33 cellular contexts compared by ENCODE assay signal in genomic region chr7:151016505-151016904, GRCh38. TPM values are rescaled to one million over a fixed set of nuclear protein-coding genes. Genes with fewer than 3 reads are reported as not detected.
DNase-seq lines count a peak whose midpoint lies in the region; ATAC-seq, FAIRE-seq and TF ChIP-seq lines count a peak whose summit lies in the region.
"Had no signal": no experiment of that assay in that cellular context is flagged by ENCODE, and none has a peak within 500 bp of the region (broad histone marks: within the 10 kb centered on the region; RNA-seq: fewer than 3 reads in every experiment).

No MANE protein-coding gene starts in this region.

- POLR2A ChIA-PET in activated CD4-positive, alpha-beta T cell treated with anti-CD3 and anti-CD28 coated beads, Interleukin-2, amount 10 ng/mL, durations not matched to agents 7 days and 5 days (lab: Charles Lee): no interaction called here
- POLR2A ChIA-PET in CD8-positive, alpha-beta memory T cell (lab: Charles Lee): interaction anchor here (3.9 kb wide), 1 partner anchor 8 kb away, joined by 17 read pairs; no protein-coding TSS in a partner anchor
- POLR2A ChIA-PET in K562 (lab: Yijun Ruan, JAX): interaction anchor here (1.0 to 4.8 kb wide), 4 partner anchors 9 to 71 kb away, joined by 3 to 33 read pairs (median 6); partner anchors contain the start of gene ABCB8

- in situ Hi-C loops in K562 (cut with MboI): no loop called here

- no peaks in the 10 kb centered on the region for H3K9me1 ChIP-seq in K562 (ENCODE audit: control insufficient read depth, insufficient read depth, low read length)

- H3K36me3 Mint-ChIP-seq in activated CD4-positive, alpha-beta T cell treated with anti-CD3 and anti-CD28 coated beads, Interleukin-2, amount 10 ng/mL, durations not matched to agents 7 days and 5 days (ENCODE audit: low read depth): peaks cover 23% of the 10 kb centered on the region
- peaks cover 16% of the 10 kb centered on the region for H3K36me3 Mint-ChIP-seq in activated CD4-positive, alpha-beta T cell treated with anti-CD3 and anti-CD28 coated beads, Interleukin-2, amount 10 ng/mL, durations not matched to agents 24 days and 14 days (ENCODE audit: low read depth)
- peaks cover 0 to 2% (median 0%) of the 10 kb centered on the region in 3 donors for H3K36me3 Mint-ChIP-seq in CD8-positive, alpha-beta memory T cell
- H3K36me3 Mint-ChIP-seq in stimulated activated effector memory CD8-positive, alpha-beta T cell treated with anti-CD3 and anti-CD28 coated beads, Interleukin-12 subunit alpha, Interleukin-12 subunit beta, amount 100 ng/mL, for 72 hours: peaks cover 39% of the 10 kb centered on the region

- H3K36me3 ChIP-seq in CD8-positive, alpha-beta memory T cell (ENCODE audit: insufficient read depth, low read length): no peaks in the 10 kb centered on the region
- peaks cover 40% of the 10 kb centered on the region; the same call in 2 of the 3 replicates for H3K36me3 ChIP-seq in K562 (ENCODE audit: control insufficient read depth, insufficient read depth, low read length)
- no peaks in the 10 kb centered on the region for H3K36me3 ChIP-seq in breast epithelium
- H3K36me3 ChIP-seq: prostate gland had no signal

- H3K27me3 ChIP-seq in CD8-positive, alpha-beta memory T cell (ENCODE audit: insufficient read depth, low read length, poor library complexity, severe bottlenecking): no peaks in the 10 kb centered on the region
- H3K27me3 ChIP-seq in K562 (ENCODE audit: control insufficient read depth in 2 of 2, insufficient read depth in 2 of 2, low read length in 2 of 2) (no peaks in the 10 kb centered on the region; a peak in 1 of 5 replicates), breast epithelium (peaks cover 9 to 55% of the 10 kb centered on the region in 2 donors)

- H3K9me3 Mint-ChIP-seq in activated CD4-positive, alpha-beta T cell treated with anti-CD3 and anti-CD28 coated beads, Interleukin-2, amount 10 ng/mL, durations not matched to agents 7 days and 5 days: no peaks in the 10 kb centered on the region
- no peaks in the 10 kb centered on the region for H3K9me3 Mint-ChIP-seq in activated CD4-positive, alpha-beta T cell treated with anti-CD3 and anti-CD28 coated beads, Interleukin-2, amount 10 ng/mL, durations not matched to agents 24 days and 14 days
- H3K9me3 Mint-ChIP-seq in CD8-positive, alpha-beta memory T cell: peaks cover 0 to 1% (median 0%) of the 10 kb centered on the region in 5 donors
- no peaks in the 10 kb centered on the region for H3K9me3 Mint-ChIP-seq in stimulated activated effector memory CD8-positive, alpha-beta T cell treated with anti-CD3 and anti-CD28 coated beads, Interleukin-12 subunit alpha, Interleukin-12 subunit beta, amount 100 ng/mL, for 72 hours

- H3K4me2 ChIP-seq in K562 (ENCODE audit: insufficient read depth, low read length): no peak overlapping the region
- H3K4me2 ChIP-seq: PC-9 had no signal

- H3K27ac Mint-ChIP-seq in activated CD4-positive, alpha-beta T cell treated with anti-CD3 and anti-CD28 coated beads, Interleukin-2, amount 10 ng/mL, durations not matched to agents 7 days and 5 days: peak overlapping the region; percentile 58
- no peak overlapping the region for H3K27ac Mint-ChIP-seq in activated CD4-positive, alpha-beta T cell treated with anti-CD3 and anti-CD28 coated beads, Interleukin-2, amount 10 ng/mL, durations not matched to agents 24 days and 14 days
- peak overlapping the region in 5 of 8 donors; percentile 72 to 100 (median 93) for H3K27ac Mint-ChIP-seq in CD8-positive, alpha-beta memory T cell
- peak overlapping the region; percentile 48 for H3K27ac Mint-ChIP-seq in stimulated activated effector memory CD8-positive, alpha-beta T cell treated with anti-CD3 and anti-CD28 coated beads, Interleukin-12 subunit alpha, Interleukin-12 subunit beta, amount 100 ng/mL, for 72 hours

- peaks cover 75% of the 10 kb centered on the region for H3K4me1 Mint-ChIP-seq in activated CD4-positive, alpha-beta T cell treated with anti-CD3 and anti-CD28 coated beads, Interleukin-2, amount 10 ng/mL, durations not matched to agents 7 days and 5 days
- peaks cover 57% of the 10 kb centered on the region for H3K4me1 Mint-ChIP-seq in activated CD4-positive, alpha-beta T cell treated with anti-CD3 and anti-CD28 coated beads, Interleukin-2, amount 10 ng/mL, durations not matched to agents 24 days and 14 days
- peaks cover 53 to 75% (median 60%) of the 10 kb centered on the region in 3 donors for H3K4me1 Mint-ChIP-seq in CD8-positive, alpha-beta memory T cell
- peaks cover 70% of the 10 kb centered on the region for H3K4me1 Mint-ChIP-seq in stimulated activated effector memory CD8-positive, alpha-beta T cell treated with anti-CD3 and anti-CD28 coated beads, Interleukin-12 subunit alpha, Interleukin-12 subunit beta, amount 100 ng/mL, for 72 hours

- DNase-seq in activated CD4-positive, alpha-beta T cell treated with anti-CD3 and anti-CD28 coated beads, Interleukin-2, amount 10 ng/mL, durations not matched to agents 7 days and 5 days: no peak
- DNase-seq in activated CD4-positive, alpha-beta T cell treated with anti-CD3 and anti-CD28 coated beads, Interleukin-2, amount 10 ng/mL, durations not matched to agents 24 days and 14 days: no peak
- no peak for DNase-seq in CD8-positive, alpha-beta memory T cell
- DNase-seq in K562 (ENCODE audit: extremely low read depth in 1 of 4, low spot score in 3 of 4) (no peak), SIG-M5 (lab: John Stamatoyannopoulos, UW) (no peak), breast epithelium (ENCODE audit: low spot score in 2 of 2) (no peak)
- no peak for DNase-seq in stimulated activated effector memory CD8-positive, alpha-beta T cell treated with anti-CD3 and anti-CD28 coated beads, Interleukin-12 subunit alpha, Interleukin-12 subunit beta, amount 100 ng/mL, for 72 hours (ENCODE audit: low spot score in 2 of 2)
- DNase-seq: activated CD4-positive, alpha-beta T cell treated with anti-CD3 and anti-CD28 coated beads for 36 hours; activated effector memory CD4-positive, alpha-beta T cell treated with Interleukin-2 at 50 U/mL for 16 hours; body of pancreas; dorsolateral prefrontal cortex; heart right ventricle; NCI-H1417 treated with DMSO at 0.1 percent for 48 hours; NCI-H2081; NCI-H2227 treated with DMSO at 0.1 percent for 48 hours; NCI-H69; nucleus accumbens; PC-9; Right ventricle myocardium superior; stimulated activated CD4-positive, alpha-beta T cell treated with anti-CD3 and anti-CD28 coated beads, Interleukin-12 subunit alpha, Interleukin-12 subunit beta, amount 100 ng/mL, for 4 hours; stimulated activated CD4-positive, alpha-beta T cell treated with anti-CD3 and anti-CD28 coated beads, Interleukin-2, amount 100 ng/mL, for 48 hours; T1000 had no signal

- H4K20me1 ChIP-seq in K562 (replicated peaks; ENCODE audit: control insufficient read depth, insufficient read depth, low read length): no peaks in the 10 kb centered on the region

- no peak overlapping the region for H2AFZ ChIP-seq in K562 (ENCODE audit: low read depth, low read length)
- H2AFZ ChIP-seq: PC-9 had no signal

- peak overlapping the region in 1 of 2 experiments; percentile 93; a peak in 1 of 4 replicates for H3K9ac ChIP-seq in K562 (ENCODE audit: insufficient read depth in 1 of 2, low read depth in 2 of 2, low read length in 2 of 2)

- peaks cover 33% of the 10 kb centered on the region for H3K27me3 Mint-ChIP-seq in activated CD4-positive, alpha-beta T cell treated with anti-CD3 and anti-CD28 coated beads, Interleukin-2, amount 10 ng/mL, durations not matched to agents 7 days and 5 days
- peaks cover 27% of the 10 kb centered on the region for H3K27me3 Mint-ChIP-seq in activated CD4-positive, alpha-beta T cell treated with anti-CD3 and anti-CD28 coated beads, Interleukin-2, amount 10 ng/mL, durations not matched to agents 24 days and 14 days
- H3K27me3 Mint-ChIP-seq in CD8-positive, alpha-beta memory T cell: peaks cover 13 to 20% of the 10 kb centered on the region in 2 donors

- no peak overlapping the region for H3K4me3 ChIP-seq in CD8-positive, alpha-beta memory T cell (ENCODE audit: low read length)
- H3K4me3 ChIP-seq in K562 (no peak overlapping the region), breast epithelium (no peak overlapping the region)
- H3K4me3 ChIP-seq: body of pancreas, dorsolateral prefrontal cortex, heart right ventricle, PC-9, prostate gland had no signal

- CTCF ChIA-PET in activated CD4-positive, alpha-beta T cell treated with anti-CD3 and anti-CD28 coated beads, Interleukin-2, amount 10 ng/mL, durations not matched to agents 7 days and 5 days (lab: Charles Lee): interaction anchor here (1.1 to 8.5 kb wide), 4 partner anchors 7 to 54 kb away, joined by 3 to 79 read pairs (median 20); partner anchors contain the start of gene ABCB8
- CTCF ChIA-PET in CD8-positive, alpha-beta memory T cell (lab: Charles Lee): interaction anchor here (1.0 to 7.6 kb wide), 10 partner anchors 8 to 661 kb away, joined by 3 to 44 read pairs (median 20); partner anchors contain the start of gene ABCB8
- CTCF ChIA-PET in K562 (lab: Yijun Ruan, JAX; ENCODE audit: low intra/inter-chr PET ratio): interaction anchor here (1.3 kb wide), 1 partner anchor 53 kb away, joined by 6 read pairs; no protein-coding TSS in a partner anchor

- intact Hi-C loops in activated CD4-positive, alpha-beta T cell treated with anti-CD3 and anti-CD28 coated beads, Interleukin-2, amount 10 ng/mL, durations not matched to agents 24 days and 14 days (cut with micrococcal nuclease): loop anchor here (5.0 kb wide), 1 partner anchor 119 kb away; no protein-coding TSS in a partner anchor
- intact Hi-C loops in K562 (cut with micrococcal nuclease): loop anchor here (10.0 kb wide), 1 partner anchor 158 kb away; no protein-coding TSS in a partner anchor
- intact Hi-C loops in breast epithelium (cut with DNase I; ENCODE audit: low total_unique reads): loop anchor here (10.0 kb wide), 1 partner anchor 98 kb away; no protein-coding TSS in a partner anchor

- H3K9me3 ChIP-seq in CD8-positive, alpha-beta memory T cell (ENCODE audit: low read length): no peaks in the 10 kb centered on the region
- H3K9me3 ChIP-seq in K562 (replicated peaks; ENCODE audit: control insufficient read depth, insufficient read depth, low read depth, low read length) (no peaks in the 10 kb centered on the region), breast epithelium (no peaks in the 10 kb centered on the region)
- H3K9me3 ChIP-seq: body of pancreas, heart right ventricle, prostate gland had no signal

- TF ChIP-seq POLR2A in K562 (conservative IDR thresholded peaks at IDR 0.05) (peak; percentile 62; the same call in 1 of the 2 replicates), breast epithelium (IDR thresholded peaks at IDR 0.05) (no peak)

- 74% methylated on average over 7 of the region's 8 CpGs for WGBS in K562 (ENCODE audit: insufficient coverage, low coverage, missing lambda C conversion rate)

- no peak for TF ChIP-seq EP300 in K562 (IDR thresholded peaks at IDR 0.05; ENCODE audit: low read length)

- peaks cover 17% of the 10 kb centered on the region for H3K79me2 ChIP-seq in K562 (ENCODE audit: control insufficient read depth, insufficient read depth, low read length)

- ATAC-seq in K562: no peak
- ATAC-seq in stimulated activated effector memory CD8-positive, alpha-beta T cell treated with anti-CD3 and anti-CD28 coated beads, Interleukin-12 subunit alpha, Interleukin-12 subunit beta, amount 100 ng/mL, for 72 hours: no peak
- ATAC-seq in GM21526 (IDR thresholded peaks at IDR 0.05; ENCODE audit: low FRiP score, unreplicated experiment): no peak
- ATAC-seq: activated CD4-positive, alpha-beta T cell treated with anti-CD3 and anti-CD28 coated beads for 36 hours; body of pancreas; sciatic nerve had no signal

- H3K4me3 Mint-ChIP-seq in activated CD4-positive, alpha-beta T cell treated with anti-CD3 and anti-CD28 coated beads, Interleukin-2, amount 10 ng/mL, durations not matched to agents 7 days and 5 days: no peak overlapping the region
- H3K4me3 Mint-ChIP-seq in activated CD4-positive, alpha-beta T cell treated with anti-CD3 and anti-CD28 coated beads, Interleukin-2, amount 10 ng/mL, durations not matched to agents 24 days and 14 days: no peak overlapping the region
- peak overlapping the region in 2 of 7 donors; percentile 25 to 55 for H3K4me3 Mint-ChIP-seq in CD8-positive, alpha-beta memory T cell
- peak overlapping the region; percentile 32 for H3K4me3 Mint-ChIP-seq in stimulated activated effector memory CD8-positive, alpha-beta T cell treated with anti-CD3 and anti-CD28 coated beads, Interleukin-12 subunit alpha, Interleukin-12 subunit beta, amount 100 ng/mL, for 72 hours

- no peak for FAIRE-seq in K562 (lab: Jason Lieb, UNC)
- FAIRE-seq: frontal cortex, GM18507, GM19239 had no signal

- BruUV-seq in K562 (replicated peaks; lab: Mats Ljungman, UMichigan): no TSS peak

- TF ChIP-seq CTCF in K562 (IDR thresholded peaks at IDR 0.05 in 2 of 3, conservative IDR thresholded peaks at IDR 0.05 in 1 of 3; ENCODE audit: insufficient read depth in 2 of 3, low read depth in 1 of 3, low read length in 3 of 3): no peak
- no peak for TF ChIP-seq CTCF in breast epithelium (IDR thresholded peaks at IDR 0.05)

- H3K27ac ChIP-seq in CD8-positive, alpha-beta memory T cell (ENCODE audit: low read depth, low read length): no peak overlapping the region
- H3K27ac ChIP-seq in K562 (ENCODE audit: extremely low read depth, low read depth, low read length) (no peak overlapping the region), breast epithelium (no peak overlapping the region)
- H3K27ac ChIP-seq: body of pancreas, dorsolateral prefrontal cortex, heart right ventricle, PC-9, prostate gland, VCaP had no signal

- TF ChIP-seq RAD21 in K562 (CRISPR knock-in tag; conservative IDR thresholded peaks at IDR 0.05 in 1 of 2, IDR thresholded peaks at IDR 0.05 in 1 of 2): no peak

- peaks cover 72% of the 10 kb centered on the region for H3K4me1 ChIP-seq in CD8-positive, alpha-beta memory T cell (ENCODE audit: insufficient read depth, low read length)
- peaks cover 33 to 81% of the 10 kb centered on the region in 2 experiments for H3K4me1 ChIP-seq in K562 (replicated peaks in 1 of 2; ENCODE audit: control insufficient read depth in 2 of 2, insufficient read depth in 2 of 2, low read length in 2 of 2)
- peaks cover 8 to 10% of the 10 kb centered on the region in 2 donors for H3K4me1 ChIP-seq in breast epithelium

RNA-seq across cellular contexts. Expression of gene ATG9B, which starts 7.8 kb away (rescaled TPM):
- total RNA-seq in activated CD4-positive, alpha-beta T cell treated with anti-CD3 and anti-CD28 coated beads, Interleukin-2, amount 10 ng/mL, durations not matched to agents 7 days and 5 days: 10 to 100 TPM; 12.1 to 12.3 TPM
- 7.3 and 7.5 TPM in 2 replicates for total RNA-seq in activated CD4-positive, alpha-beta T cell treated with anti-CD3 and anti-CD28 coated beads, Interleukin-2, amount 10 ng/mL, durations not matched to agents 24 days and 14 days
- total RNA-seq in CD8-positive, alpha-beta memory T cell: 1 to 10 TPM; 3.8 to 4.2 TPM
- polyA plus RNA-seq in CD8-positive, alpha-beta memory T cell: 15.4 TPM
- total RNA-seq in K562 (2011; cell fraction: chromatin; rRNA removed; ENCODE audit: low replicate concordance): 3.9 and 10.1 TPM in 2 replicates
- total RNA-seq in K562 (2011; cell fraction: nucleolus; rRNA removed): 5.8 and 7.7 TPM in 2 replicates
- total RNA-seq in K562 (2011; cell fraction: nucleoplasm; rRNA removed): 4.8 and 12.4 TPM in 2 replicates
- total RNA-seq in K562 (2014; rRNA removed): 2.0 and 2.1 TPM in 2 replicates
- total RNA-seq in K562 (2014; rRNA removed; fragmentation: Illumina TruSeq; extraction: Trizol): 0.64 and 1.2 TPM in 2 replicates
- 0.29 and 0.90 TPM in 2 replicates for total RNA-seq in K562 (2015; rRNA removed; fragmentation: Illumina TruSeq; extraction: Trizol)
- 2.2 and 4.7 TPM in 2 replicates for total RNA-seq in K562 (2021)
- 1.3 and 1.7 TPM in 2 replicates for polyA plus RNA-seq in K562 (2011; rRNA removed)
- polyA plus RNA-seq in K562 (2011; cell fraction: cytosol; rRNA removed): 1.2 and 1.7 TPM in 2 replicates
- 5.9 and 13.7 TPM in 2 replicates for polyA plus RNA-seq in K562 (2011; cell fraction: nucleus; rRNA removed)
- polyA plus RNA-seq in K562 (2012): 6.6 and 7.2 TPM in 2 replicates
- 0.92 and 1.4 TPM in 2 replicates for polyA plus RNA-seq in K562 (2014; fragmentation: Illumina TruSeq; extraction: Trizol)
- polyA plus RNA-seq in K562 (2014; fragmentation: Nextera tagmentation; extraction: Ambion mirVana): 1 to 10 TPM; 5.0 to 6.9 TPM
- 2.7 and 8.0 TPM in 2 replicates for polyA plus RNA-seq in K562 (2014; rRNA removed)
- polyA minus RNA-seq in K562 (2011; rRNA and poly(A)+ RNA removed): 0.27 and 0.63 TPM in 2 replicates
- not detected in 2 replicates for polyA minus RNA-seq in K562 (2011; cell fraction: cytosol; rRNA and poly(A)+ RNA removed)
- 1.00 and 2.6 TPM in 2 replicates for polyA minus RNA-seq in K562 (2011; cell fraction: nucleus; rRNA and poly(A)+ RNA removed)
- total RNA-seq in breast epithelium: 1 to 10 TPM in 1 of 3 donors, under 1 TPM in 1, not detected in 1; 0.44 to 2.0 TPM
- total RNA-seq: A172, body of pancreas, liver, Right ventricle myocardium superior had no signal

RNA-seq across cellular contexts. Expression of gene ABCB8, which starts 11.7 kb away (rescaled TPM):
- 10 to 100 TPM; 57.5 to 67.8 TPM for total RNA-seq in activated CD4-positive, alpha-beta T cell treated with anti-CD3 and anti-CD28 coated beads, Interleukin-2, amount 10 ng/mL, durations not matched to agents 7 days and 5 days
- 56.4 and 57.4 TPM in 2 replicates for total RNA-seq in activated CD4-positive, alpha-beta T cell treated with anti-CD3 and anti-CD28 coated beads, Interleukin-2, amount 10 ng/mL, durations not matched to agents 24 days and 14 days
- total RNA-seq in CD8-positive, alpha-beta memory T cell: 10 to 100 TPM; 49.2 to 52.3 TPM
- polyA plus RNA-seq in CD8-positive, alpha-beta memory T cell: 18.4 TPM
- 193 and 406 TPM in 2 replicates for total RNA-seq in K562 (2011; cell fraction: chromatin; rRNA removed; ENCODE audit: low replicate concordance)
- 266 and 270 TPM in 2 replicates for total RNA-seq in K562 (2011; cell fraction: nucleolus; rRNA removed)
- total RNA-seq in K562 (2011; cell fraction: nucleoplasm; rRNA removed): 209 and 255 TPM in 2 replicates
- total RNA-seq in K562 (2014; rRNA removed) (63.5 and 79.1 TPM in 2 replicates), K562 (2014; rRNA removed; fragmentation: Illumina TruSeq; extraction: Trizol) (16.9 and 21.9 TPM in 2 replicates), K562 (2015; rRNA removed; fragmentation: Illumina TruSeq; extraction: Trizol) (36.3 and 38.0 TPM in 2 replicates), K562 (2021) (106 and 109 TPM in 2 replicates), breast epithelium (10 to 100 TPM; 14.7 to 19.3 (median 17.6) TPM)
- polyA plus RNA-seq in K562 (2011; rRNA removed) (27.0 and 42.2 TPM in 2 replicates), K562 (2014; fragmentation: Illumina TruSeq; extraction: Trizol) (61.4 and 89.2 TPM in 2 replicates), K562 (2014; fragmentation: Nextera tagmentation; extraction: Ambion mirVana) (1 to 10 TPM; 7.6 to 9.2 TPM), K562 (2014; rRNA removed) (73.6 and 81.3 TPM in 2 replicates)
- 44.7 and 109 TPM in 2 replicates for polyA plus RNA-seq in K562 (2011; cell fraction: cytosol; rRNA removed)
- 87.0 and 201 TPM in 2 replicates for polyA plus RNA-seq in K562 (2011; cell fraction: nucleus; rRNA removed)
- polyA plus RNA-seq in K562 (2012): 64.3 and 65.5 TPM in 2 replicates
- 23.8 and 38.7 TPM in 2 replicates for polyA minus RNA-seq in K562 (2011; rRNA and poly(A)+ RNA removed)
- 44.9 and 63.6 TPM in 2 replicates for polyA minus RNA-seq in K562 (2011; cell fraction: cytosol; rRNA and poly(A)+ RNA removed)
- polyA minus RNA-seq in K562 (2011; cell fraction: nucleus; rRNA and poly(A)+ RNA removed): 54.3 and 64.6 TPM in 2 replicates

RNA-seq across cellular contexts. Expression of gene NOS3, which starts 25.7 kb away (rescaled TPM):
- 10 to 100 TPM; 21.6 to 22.3 TPM for total RNA-seq in activated CD4-positive, alpha-beta T cell treated with anti-CD3 and anti-CD28 coated beads, Interleukin-2, amount 10 ng/mL, durations not matched to agents 7 days and 5 days
- total RNA-seq in activated CD4-positive, alpha-beta T cell treated with anti-CD3 and anti-CD28 coated beads, Interleukin-2, amount 10 ng/mL, durations not matched to agents 24 days and 14 days: 14.3 and 15.7 TPM in 2 replicates
- 10 to 100 TPM in 1 of 2 experiments, 1 to 10 TPM in 1; 9.9 to 10.6 TPM for total RNA-seq in CD8-positive, alpha-beta memory T cell
- 5.2 TPM for polyA plus RNA-seq in CD8-positive, alpha-beta memory T cell
- total RNA-seq in K562 (2011; cell fraction: chromatin; rRNA removed; ENCODE audit: low replicate concordance): 17.7 and 69.8 TPM in 2 replicates
- 82.0 and 87.6 TPM in 2 replicates for total RNA-seq in K562 (2011; cell fraction: nucleolus; rRNA removed)
- 40.3 and 46.6 TPM in 2 replicates for total RNA-seq in K562 (2011; cell fraction: nucleoplasm; rRNA removed)
- total RNA-seq in K562 (2014; rRNA removed) (121 and 170 TPM in 2 replicates), K562 (2014; rRNA removed; fragmentation: Illumina TruSeq; extraction: Trizol) (3.1 and 4.3 TPM in 2 replicates), K562 (2015; rRNA removed; fragmentation: Illumina TruSeq; extraction: Trizol) (43.2 and 45.8 TPM in 2 replicates), K562 (2021) (111 and 124 TPM in 2 replicates), breast epithelium (10 to 100 TPM in 1 of 3 donors, 1 to 10 TPM in 2; 3.8 to 35.1 (median 5.1) TPM)
- polyA plus RNA-seq in K562 (2011; rRNA removed) (23.6 and 47.3 TPM in 2 replicates), K562 (2014; fragmentation: Illumina TruSeq; extraction: Trizol) (23.6 and 88.1 TPM in 2 replicates), K562 (2014; fragmentation: Nextera tagmentation; extraction: Ambion mirVana) (1 to 10 TPM; 1.1 to 2.9 TPM), K562 (2014; rRNA removed) (102 and 118 TPM in 2 replicates)
- 58.9 and 221 TPM in 2 replicates for polyA plus RNA-seq in K562 (2011; cell fraction: cytosol; rRNA removed)
- polyA plus RNA-seq in K562 (2011; cell fraction: nucleus; rRNA removed): 50.4 and 106 TPM in 2 replicates
- 87.2 and 107 TPM in 2 replicates for polyA plus RNA-seq in K562 (2012)
- polyA minus RNA-seq in K562 (2011; rRNA and poly(A)+ RNA removed): 11.7 and 21.2 TPM in 2 replicates
- 65.3 and 77.5 TPM in 2 replicates for polyA minus RNA-seq in K562 (2011; cell fraction: cytosol; rRNA and poly(A)+ RNA removed)
- 35.9 and 37.0 TPM in 2 replicates for polyA minus RNA-seq in K562 (2011; cell fraction: nucleus; rRNA and poly(A)+ RNA removed)
- total RNA-seq: LHCN-M2, myocyte had no signal

RNA-seq across cellular contexts. Expression of gene ASIC3, which starts 31.8 kb away (rescaled TPM):
- 1 to 10 TPM; 6.0 to 8.3 TPM for total RNA-seq in activated CD4-positive, alpha-beta T cell treated with anti-CD3 and anti-CD28 coated beads, Interleukin-2, amount 10 ng/mL, durations not matched to agents 7 days and 5 days
- 3.5 and 4.0 TPM in 2 replicates for total RNA-seq in activated CD4-positive, alpha-beta T cell treated with anti-CD3 and anti-CD28 coated beads, Interleukin-2, amount 10 ng/mL, durations not matched to agents 24 days and 14 days
- total RNA-seq in CD8-positive, alpha-beta memory T cell: 1 to 10 TPM; 2.6 to 3.6 TPM
- polyA plus RNA-seq in CD8-positive, alpha-beta memory T cell: not detected
- 11.1 and 29.9 TPM in 2 replicates for total RNA-seq in K562 (2011; cell fraction: chromatin; rRNA removed; ENCODE audit: low replicate concordance)
- total RNA-seq in K562 (2011; cell fraction: nucleolus; rRNA removed): 11.7 and 12.1 TPM in 2 replicates
- 11.4 and 19.2 TPM in 2 replicates for total RNA-seq in K562 (2011; cell fraction: nucleoplasm; rRNA removed)
- total RNA-seq in K562 (2014; rRNA removed) (0.32 and 1.5 TPM in 2 replicates), K562 (2014; rRNA removed; fragmentation: Illumina TruSeq; extraction: Trizol) (0.32 and 0.40 TPM in 2 replicates), K562 (2015; rRNA removed; fragmentation: Illumina TruSeq; extraction: Trizol) (0.87 and 0.98 TPM in 2 replicates), K562 (2021) (2.9 and 3.2 TPM in 2 replicates), breast epithelium (1 to 10 TPM; 1.3 to 3.3 (median 2.3) TPM)
- polyA plus RNA-seq in K562 (2011; rRNA removed) (1.3 and 2.7 TPM in 2 replicates), K562 (2014; fragmentation: Illumina TruSeq; extraction: Trizol) (2.4 and 2.7 TPM in 2 replicates), K562 (2014; fragmentation: Nextera tagmentation; extraction: Ambion mirVana) (under 1 TPM; 0.11 to 0.44 TPM), K562 (2014; rRNA removed) (3.3 and 5.0 TPM in 2 replicates)
- polyA plus RNA-seq in K562 (2011; cell fraction: cytosol; rRNA removed): 2.1 and 3.3 TPM in 2 replicates
- polyA plus RNA-seq in K562 (2011; cell fraction: nucleus; rRNA removed): 18.1 and 42.9 TPM in 2 replicates
- polyA plus RNA-seq in K562 (2012): 5.5 and 18.9 TPM in 2 replicates
- polyA minus RNA-seq in K562 (2011; rRNA and poly(A)+ RNA removed): not detected in 2 replicates
- 0.64 and 1.5 TPM in 2 replicates for polyA minus RNA-seq in K562 (2011; cell fraction: cytosol; rRNA and poly(A)+ RNA removed)
- 2.7 and 3.0 TPM in 2 replicates for polyA minus RNA-seq in K562 (2011; cell fraction: nucleus; rRNA and poly(A)+ RNA removed)

RNA-seq across cellular contexts. Expression of gene KCNH2, which starts 38.4 kb away (rescaled TPM):
- under 1 TPM; 0.27 to 0.30 TPM for total RNA-seq in activated CD4-positive, alpha-beta T cell treated with anti-CD3 and anti-CD28 coated beads, Interleukin-2, amount 10 ng/mL, durations not matched to agents 7 days and 5 days
- 0.36 and 0.37 TPM in 2 replicates for total RNA-seq in activated CD4-positive, alpha-beta T cell treated with anti-CD3 and anti-CD28 coated beads, Interleukin-2, amount 10 ng/mL, durations not matched to agents 24 days and 14 days
- under 1 TPM; 0.11 to 0.24 TPM for total RNA-seq in CD8-positive, alpha-beta memory T cell
- 0.63 TPM for polyA plus RNA-seq in CD8-positive, alpha-beta memory T cell
- total RNA-seq in K562 (2011; cell fraction: chromatin; rRNA removed; ENCODE audit: low replicate concordance): 101 and 344 TPM in 2 replicates
- total RNA-seq in K562 (2011; cell fraction: nucleolus; rRNA removed): 421 and 427 TPM in 2 replicates
- 291 and 342 TPM in 2 replicates for total RNA-seq in K562 (2011; cell fraction: nucleoplasm; rRNA removed)
- 326 and 470 TPM in 2 replicates for total RNA-seq in K562 (2014; rRNA removed)
- 63.4 and 97.8 TPM in 2 replicates for total RNA-seq in K562 (2014; rRNA removed; fragmentation: Illumina TruSeq; extraction: Trizol)
- total RNA-seq in K562 (2015; rRNA removed; fragmentation: Illumina TruSeq; extraction: Trizol): 215 and 218 TPM in 2 replicates
- total RNA-seq in K562 (2021): 368 and 385 TPM in 2 replicates
- polyA plus RNA-seq in K562 (2011; rRNA removed): 125 and 154 TPM in 2 replicates
- polyA plus RNA-seq in K562 (2011; cell fraction: cytosol; rRNA removed): 184 and 684 TPM in 2 replicates
- polyA plus RNA-seq in K562 (2011; cell fraction: nucleus; rRNA removed): 202 and 446 TPM in 2 replicates
- polyA plus RNA-seq in K562 (2012): 270 and 304 TPM in 2 replicates
- 222 and 298 TPM in 2 replicates for polyA plus RNA-seq in K562 (2014; fragmentation: Illumina TruSeq; extraction: Trizol)
- 10 to 100 TPM; 18.1 to 29.0 TPM for polyA plus RNA-seq in K562 (2014; fragmentation: Nextera tagmentation; extraction: Ambion mirVana)
- 251 and 295 TPM in 2 replicates for polyA plus RNA-seq in K562 (2014; rRNA removed)
- polyA minus RNA-seq in K562 (2011; rRNA and poly(A)+ RNA removed): 46.2 and 123 TPM in 2 replicates
- polyA minus RNA-seq in K562 (2011; cell fraction: cytosol; rRNA and poly(A)+ RNA removed): 133 and 200 TPM in 2 replicates
- polyA minus RNA-seq in K562 (2011; cell fraction: nucleus; rRNA and poly(A)+ RNA removed): 111 and 144 TPM in 2 replicates
- total RNA-seq in breast epithelium: under 1 TPM; under 0.01 to 0.29 (median 0.16) TPM
